23 cellular contexts compared by ENCODE assay signal in the genomic region with DNA sequence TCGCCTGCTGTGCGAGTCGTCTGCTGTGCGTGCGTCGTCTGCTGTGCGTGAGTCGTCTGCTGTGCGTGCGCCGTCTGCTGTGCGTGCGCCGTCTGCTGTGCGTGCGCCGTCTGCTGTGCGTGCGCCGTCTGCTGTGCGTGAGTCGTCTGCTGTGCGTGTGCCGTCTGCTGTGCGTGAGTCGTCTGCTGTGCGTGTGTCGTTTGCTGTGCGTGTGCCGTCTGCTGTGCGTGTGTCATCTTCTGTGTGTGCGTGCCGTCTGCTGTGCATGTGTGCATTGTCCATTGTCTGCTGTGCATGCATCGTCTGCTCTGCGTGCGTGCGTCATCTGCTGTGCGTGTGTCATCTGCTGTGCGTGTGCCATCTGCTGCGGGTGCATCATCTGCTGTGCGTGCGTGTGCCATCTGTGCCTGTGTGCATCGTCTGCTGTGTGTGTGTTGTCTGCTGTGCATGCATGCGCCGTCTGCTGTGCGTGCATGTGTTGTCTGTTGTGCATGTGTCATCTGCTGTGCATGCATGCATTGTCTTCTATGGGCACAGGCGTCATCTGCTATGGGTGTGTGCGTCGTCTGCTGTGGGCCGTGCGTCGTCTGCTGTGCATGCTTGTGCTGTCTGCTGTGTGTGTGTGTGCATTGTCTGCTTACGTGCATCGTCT.
A peak's percentile ranks its signal among the peaks of the same experiment; 100 is the strongest.
DNase-seq lines count a peak whose midpoint lies in the region; ATAC-seq, FAIRE-seq and TF ChIP-seq lines count a peak whose summit lies in the region.
"Had no signal": no experiment of that assay in that cellular context is flagged by ENCODE, and none has a peak within 500 bp of the region (broad histone marks: within the 10 kb centered on the region; RNA-seq: fewer than 3 reads in every experiment).

No MANE protein-coding gene starts in this region.

- no peak overlapping the region for H2BK120ac ChIP-seq in H1 (replicated peaks; ENCODE audit: low read depth, low read length)
- H2BK120ac ChIP-seq in neuronal stem cell (ENCODE audit: low read depth, low read length): no peak overlapping the region

- H4K91ac ChIP-seq in H1 (replicated peaks; ENCODE audit: insufficient read length, low read length) (peak overlapping the region; percentile 50), neuronal stem cell (ENCODE audit: low read depth, low read length, poor library complexity) (peak overlapping the region; percentile 97)

- H4K8ac ChIP-seq in H1 (ENCODE audit: extremely low read depth, insufficient read depth, low read length) (no peak overlapping the region), neuronal stem cell (ENCODE audit: low read depth, low read length) (peak overlapping the region; percentile 20)

- TF ChIP-seq CTCF in H1 (IDR thresholded peaks at IDR 0.05; ENCODE audit: control extremely low read depth in 1 of 3, insufficient read depth in 1 of 3, low read depth in 1 of 3, low read length in 3 of 3) (no peak), GM10266 (IDR thresholded peaks at IDR 0.05; ENCODE audit: control insufficient read depth, insufficient read depth, low read depth, missing control alignments) (no peak)

- no peaks in the 10 kb centered on the region for H3K79me2 ChIP-seq in H1 (ENCODE audit: control insufficient read depth in 1 of 2, insufficient read depth in 2 of 2, low read length in 2 of 2)

- H3K79me1 ChIP-seq in H1 (ENCODE audit: low read depth, low read length) (no peaks in the 10 kb centered on the region), neuronal stem cell (ENCODE audit: low read depth, low read length) (peaks cover 3% of the 10 kb centered on the region)

- H2BK12ac ChIP-seq in H1 (ENCODE audit: low read depth, low read length) (peak overlapping the region; percentile 100; the same call in 1 of the 2 replicates), neuronal stem cell (ENCODE audit: low read length) (peak overlapping the region; percentile 84)

- H3K9me3 ChIP-seq in BLaER1 treated with 17β-estradiol and CSF1 and Interleukin-3, amounts not matched to agents 10 nM and 100 nM (replicated peaks in 1 of 11): no peaks in the 10 kb centered on the region
- H3K9me3 ChIP-seq in H1 (ENCODE audit: insufficient read depth in 2 of 2, low read depth in 1 of 2, low read length in 1 of 2) (no peaks in the 10 kb centered on the region; a peak in 1 of 4 replicates), neuronal stem cell (replicated peaks in 1 of 2; ENCODE audit: control insufficient read depth in 2 of 2, insufficient read depth in 1 of 2, low read depth in 1 of 2, low read length in 2 of 2) (no peaks in the 10 kb centered on the region)
- H3K9me3 ChIP-seq: SJCRH30 had no signal

- H3K56ac ChIP-seq in H1 (replicated peaks; ENCODE audit: insufficient read length, low read depth, low read length): no peak overlapping the region

- ATAC-seq in GM21576 (IDR thresholded peaks at IDR 0.05; ENCODE audit: unreplicated experiment): no peak
- ATAC-seq: HepG2, PC-3 had no signal

- no peak overlapping the region for H3K9ac ChIP-seq in BLaER1 treated with 17β-estradiol and CSF1 and Interleukin-3, amounts not matched to agents 10 nM and 100 nM
- H3K9ac ChIP-seq in H1 (replicated peaks in 1 of 4; ENCODE audit: extremely low read depth in 1 of 4, low read depth in 3 of 4, low read length in 3 of 4): no peak overlapping the region; a peak in 2 of 7 replicates
- peak overlapping the region; percentile 81 for H3K9ac ChIP-seq in neuronal stem cell (ENCODE audit: low read depth, low read length, poor library complexity)
- H3K9ac ChIP-seq: GM23248 had no signal

- DNase-seq in NCI-H460 (ENCODE audit: extremely low read depth, low read depth) (peak; percentile 16), H1 (ENCODE audit: low read depth in 1 of 2, low spot score in 2 of 2) (no peak), neuronal stem cell (ENCODE audit: low spot score) (no peak), GM10266 (ENCODE audit: extremely low spot score) (no peak)
- no peak for DNase-seq in stimulated activated CD4-positive, alpha-beta T cell treated with anti-CD3 and anti-CD28 coated beads, Interleukin-2, amount 100 ng/mL, for 48 hours
- DNase-seq: C1 segment of cervical spinal cord, DND-41, HCEC 1CT, KBM-7, NCI-H1105 treated with DMSO at 0.1 percent for 48 hours, NCI-H187, NCI-H2107, NCI-H226, NCI-H524 treated with DMSO at 0.1 percent for 48 hours, PC-3, RPMI8226, SJCRH30 had no signal

- peak overlapping the region; percentile 88 for H2BK5ac ChIP-seq in H1 (ENCODE audit: low read depth, low read length)
- H2BK5ac ChIP-seq in neuronal stem cell (ENCODE audit: low read length): no peak overlapping the region

- peak overlapping the region in 7 of 11 experiments; percentile 25 to 47 (median 33); a peak in 10 of 22 replicates for H3K4me2 ChIP-seq in BLaER1 treated with 17β-estradiol and CSF1 and Interleukin-3, amounts not matched to agents 10 nM and 100 nM
- H3K4me2 ChIP-seq in H1 (ENCODE audit: insufficient read depth in 1 of 2, low read depth in 2 of 2, low read length in 2 of 2) (no peak overlapping the region), neuronal stem cell (ENCODE audit: insufficient read depth, low read length, poor library complexity, severe bottlenecking) (no peak overlapping the region)

- no peak overlapping the region for H2AFZ ChIP-seq in H1 (ENCODE audit: low read length)
- H2AFZ ChIP-seq in neuronal stem cell (ENCODE audit: low read length): no peak overlapping the region
- H2AFZ ChIP-seq: GM23248 had no signal

- H3K23ac ChIP-seq in H1 (ENCODE audit: insufficient read length) (no peak overlapping the region), neuronal stem cell (ENCODE audit: low read depth, low read length, poor library complexity) (peak overlapping the region; percentile 100)

- no peak for TF ChIP-seq POLR2A in H1 (IDR thresholded peaks at IDR 0.05; ENCODE audit: control extremely low read depth in 1 of 2, low read depth in 2 of 2, low read length in 2 of 2)

- no peak for TF ChIP-seq RAD21 in H1 (IDR thresholded peaks at IDR 0.05 in 1 of 2, conservative IDR thresholded peaks at IDR 0.05 in 1 of 2; ENCODE audit: low read depth in 2 of 2, low read length in 2 of 2)

- TF ChIP-seq EP300 in H1 (IDR thresholded peaks at IDR 0.05; ENCODE audit: borderline replicate concordance in 1 of 2, low read depth in 2 of 2, low read length in 2 of 2): no peak

- H3K27ac ChIP-seq in BLaER1 treated with 17β-estradiol and CSF1 and Interleukin-3, amounts not matched to agents 10 nM and 100 nM: no peak overlapping the region
- no peak overlapping the region; the same call in 1 of the 2 replicates for H3K27ac ChIP-seq in H1 (ENCODE audit: low read depth, low read length)
- no peak overlapping the region for H3K27ac ChIP-seq in neuronal stem cell (replicated peaks; ENCODE audit: low read length)
- H3K27ac ChIP-seq: GM23248, SJCRH30 had no signal

- H3K18ac ChIP-seq in H1 (ENCODE audit: extremely low read depth, low read length): peak overlapping the region; percentile 48; the same call in 1 of the 2 replicates
- peak overlapping the region; percentile 91 for H3K18ac ChIP-seq in neuronal stem cell (ENCODE audit: low read length)

- peaks cover 0 to 18% (median 0%) of the 10 kb centered on the region in 11 experiments; a peak in 7 of 22 replicates for H4K20me1 ChIP-seq in BLaER1 treated with 17β-estradiol and CSF1 and Interleukin-3, amounts not matched to agents 10 nM and 100 nM
- H4K20me1 ChIP-seq in H1 (replicated peaks in 1 of 2; ENCODE audit: control insufficient read depth in 1 of 2, insufficient read depth in 2 of 2, low read length in 2 of 2): no peaks in the 10 kb centered on the region

- WGBS in H1 (ENCODE audit: extremely low coverage in 1 of 2, insufficient coverage in 1 of 2, insufficient read length in 1 of 2, insufficient replicate concordance in 2 of 2, low coverage in 1 of 2, low lambda C conversion rate in 2 of 2, missing lambda C conversion rate in 1 of 2), 2 experiments: 94% methylated on average over 38 of the region's 54 CpGs; no CpG with 5 or more reads in 1 of the 2 experiments
- no CpG with 5 or more reads among the region's 54 CpGs for WGBS in neuronal stem cell (ENCODE audit: extremely low coverage in 2 of 2, insufficient read length in 2 of 2, insufficient replicate concordance in 1 of 2), 2 donors

- no peak for FAIRE-seq in H1 (lab: Jason Lieb, UNC)
- FAIRE-seq: G401.6, GM19239, HepG2 had no signal

- H4K5ac ChIP-seq in H1 (ENCODE audit: insufficient read length, low read depth, low read length): no peak overlapping the region

- H2AK5ac ChIP-seq in H1 (ENCODE audit: low read depth, low read length): peak overlapping the region; percentile 97; the same call in 1 of the 2 replicates
- H2AK5ac ChIP-seq in neuronal stem cell (ENCODE audit: low read depth, low read length): peak overlapping the region; percentile 90

- H3K4me3 ChIP-seq in BLaER1 treated with 17β-estradiol and CSF1 and Interleukin-3, amounts not matched to agents 10 nM and 100 nM: no peak overlapping the region
- H3K4me3 ChIP-seq in H1 (ENCODE audit: extremely low read depth in 1 of 4, insufficient read depth in 2 of 4, low read depth in 3 of 4, low read length in 4 of 4): no peak overlapping the region
- H3K4me3 ChIP-seq in neuronal stem cell (ENCODE audit: low read length in 2 of 2): peak overlapping the region in 1 of 2 donors; percentile 10
- H3K4me3 ChIP-seq: GM23248, SJCRH30 had no signal

- H3K4ac ChIP-seq in H1 (replicated peaks; ENCODE audit: insufficient read length, low read depth, low read length) (peak overlapping the region; percentile 78), neuronal stem cell (ENCODE audit: low read length) (peak overlapping the region; percentile 5)

- CTCF ChIA-PET in H1 (lab: Charles Lee; ENCODE audit: partially characterized antibody): interaction anchor here (1.0 to 1.1 kb wide), 2 partner anchors 52 to 214 kb away, joined by 3 read pairs; no protein-coding TSS in a partner anchor

- H3K27me3 ChIP-seq in BLaER1 treated with 17β-estradiol and CSF1 and Interleukin-3, amounts not matched to agents 10 nM and 100 nM: peaks cover 4 to 57% (median 41%) of the 10 kb centered on the region in 11 experiments; a peak in 20 of 22 replicates
- peaks cover 0 to 4% (median 1%) of the 10 kb centered on the region in 4 experiments; a peak in 3 of 7 replicates for H3K27me3 ChIP-seq in H1 (replicated peaks in 1 of 4; ENCODE audit: control insufficient read depth in 3 of 4, extremely low read depth in 1 of 4, insufficient read depth in 3 of 4, low read length in 3 of 4)
- peaks cover 0 to 5% (median 0%) of the 10 kb centered on the region in 3 experiments for H3K27me3 ChIP-seq in neuronal stem cell (ENCODE audit: control insufficient read depth in 3 of 3, insufficient read depth in 3 of 3, low read depth in 1 of 3, low read length in 3 of 3)
- H3K27me3 ChIP-seq: SJCRH30 had no signal

- peaks cover 1 to 43% (median 40%) of the 10 kb centered on the region in 10 experiments; a peak in 17 of 20 replicates for H3K4me1 ChIP-seq in BLaER1 treated with 17β-estradiol and CSF1 and Interleukin-3, amounts not matched to agents 10 nM and 100 nM
- H3K4me1 ChIP-seq in H1 (replicated peaks in 1 of 4; ENCODE audit: control insufficient read depth in 3 of 4, insufficient read depth in 4 of 4, low read length in 3 of 4): peaks cover 0 to 17% (median 11%) of the 10 kb centered on the region in 4 experiments; a peak in 6 of 7 replicates
- peaks cover 3 to 5% of the 10 kb centered on the region in 2 donors for H3K4me1 ChIP-seq in neuronal stem cell (ENCODE audit: control insufficient read depth in 2 of 2, insufficient read depth in 1 of 2, low read depth in 1 of 2, low read length in 2 of 2)
- H3K4me1 ChIP-seq: SJCRH30 had no signal

- no peaks in the 10 kb centered on the region for H3K36me3 ChIP-seq in BLaER1 treated with 17β-estradiol and CSF1 and Interleukin-3, amounts not matched to agents 10 nM and 100 nM
- H3K36me3 ChIP-seq in H1 (ENCODE audit: control insufficient read depth in 2 of 4, insufficient read depth in 4 of 4, low read length in 3 of 4) (no peaks in the 10 kb centered on the region), neuronal stem cell (replicated peaks in 1 of 2; ENCODE audit: control insufficient read depth in 2 of 2, insufficient read depth in 2 of 2, low read length in 2 of 2) (no peaks in the 10 kb centered on the region)
- H3K36me3 ChIP-seq: SJCRH30 had no signal

- H2BK20ac ChIP-seq in H1 (ENCODE audit: low read length): peak overlapping the region; percentile 98

- POLR2A ChIA-PET in H1 (lab: Charles Lee; ENCODE audit: partially characterized antibody): no interaction called here

- H2BK15ac ChIP-seq in H1 (ENCODE audit: low read length): peak overlapping the region; percentile 99
- H2BK15ac ChIP-seq in neuronal stem cell (ENCODE audit: low read length): peak overlapping the region; percentile 75

- H3K14ac ChIP-seq in H1 (ENCODE audit: insufficient read length) (peak overlapping the region; percentile 19), neuronal stem cell (ENCODE audit: low read length) (peak overlapping the region; percentile 99)

- H3K23me2 ChIP-seq in H1 (ENCODE audit: low read depth, low read length): 0 out of 2 replicates have a peak, but pooled peaks cover 2% of the 10 kb centered on the region

Comparison
In these comparisons a context has a peak if more than half of its experiments do, and no peak if none do; other contexts are left out.
1. H3K4me2 ChIP-seq: peak in BLaER1 treated with 17β-estradiol and CSF1 and Interleukin-3, amounts not matched to agents 10 nM and 100 nM (7 of 11); none in H1 (0 of 2) and neuronal stem cell (single experiment).